ENCODE assay signal across 8 cellular contexts in genomic region chr1:88683848-88684481, GRCh38. TPM values are rescaled to one million over a fixed set of nuclear protein-coding genes. Genes with fewer than 3 reads are reported as not detected.
DNase-seq lines count a peak whose midpoint lies in the region; ATAC-seq and TF ChIP-seq lines count a peak whose summit lies in the region.

TSS of gene PKN2 (plus strand) at chr1:88684273. CDS start at chr1:88684581, 308 bp downstream.

- H3K4me1 ChIP-seq in H9 (ENCODE audit: insufficient read depth, low read length) = no peaks in the 10 kb centered on the region

- H3K27ac Mint-ChIP-seq in H9 = peak within 1 kb of the TSS; percentile 99 to 100 (median 99)
- H3K27ac Mint-ChIP-seq in natural killer cell treated with Interleukin-12 subunit alpha and Interleukin-12 subunit beta and Interleukin-15 and Interleukin-18, amount 100 ng/mL, for 72 hours = peak within 1 kb of the TSS; percentile 82 to 94

- no peaks in the 10 kb centered on the region for H3K23me2 ChIP-seq in H9 (ENCODE audit: insufficient read length, low read depth, low read length, poor library complexity, severe bottlenecking)

- H3K27ac ChIP-seq in H9 (ENCODE audit: insufficient read length, low read depth, low read length) = peak within 1 kb of the TSS; percentile 77

- H2BK120ac ChIP-seq in H9 (ENCODE audit: low read depth, low read length, poor library complexity, severe bottlenecking) = no peak within 1 kb of the TSS

- no peak within 1 kb of the TSS for H2AK5ac ChIP-seq in H9 (ENCODE audit: insufficient read length, low read length)

- peak within 1 kb of the TSS; percentile 79 for H3K9ac ChIP-seq in H9 (ENCODE audit: extremely low read depth, insufficient read length, low read length)

- no peaks in the 10 kb centered on the region for H4K20me1 ChIP-seq in H9 (ENCODE audit: control insufficient read depth, insufficient read depth, insufficient read length)

- no peak within 1 kb of the TSS for H3K23ac ChIP-seq in H9 (ENCODE audit: insufficient read length, low read depth, low read length)

- TF ChIP-seq CTCF in H9 (conservative IDR thresholded peaks at IDR 0.05) = peak; percentile 28; the same call in 1 of the 3 replicates

- no CpG with 5 or more reads among the region's 58 CpGs for WGBS in H9 (ENCODE audit: extremely low coverage, insufficient read length, low lambda C conversion rate)

- H3K56ac ChIP-seq in H9 (ENCODE audit: insufficient read length, low read depth, low read length) = no peak within 1 kb of the TSS

- H3K4me2 ChIP-seq in H9 (ENCODE audit: insufficient read depth, insufficient read length, low read length) = peak within 1 kb of the TSS; percentile 61

- no peak within 1 kb of the TSS for H2BK12ac ChIP-seq in H9 (ENCODE audit: insufficient read length, low read depth, low read length)

- H3K36me3 Mint-ChIP-seq in H9 (ENCODE audit: insufficient read depth in 1 of 3, low read depth in 3 of 3) = peaks cover 0 to 2% (median 0%) of the 10 kb centered on the region in 3 experiments; a peak in 1 of 7 replicates
- peaks cover 6% of the 10 kb centered on the region for H3K36me3 Mint-ChIP-seq in natural killer cell treated with Interleukin-12 subunit alpha and Interleukin-12 subunit beta and Interleukin-15 and Interleukin-18, amount 100 ng/mL, for 72 hours

- no peak within 1 kb of the TSS for H2BK20ac ChIP-seq in H9 (ENCODE audit: low read depth, low read length, poor library complexity, severe bottlenecking)

- no peak within 1 kb of the TSS for H2AFZ ChIP-seq in H9 (ENCODE audit: low read length)

- peak within 1 kb of the TSS; percentile 82 to 94 for H3K4me3 Mint-ChIP-seq in H9
- peak within 1 kb of the TSS; percentile 94 for H3K4me3 Mint-ChIP-seq in natural killer cell treated with Interleukin-12 subunit alpha and Interleukin-12 subunit beta and Interleukin-15 and Interleukin-18, amount 100 ng/mL, for 72 hours

- no peak within 1 kb of the TSS for H4K5ac ChIP-seq in H9 (ENCODE audit: insufficient read length, low read depth, low read length)

- H3K4ac ChIP-seq in H9 (ENCODE audit: low read depth, low read length) = no peak within 1 kb of the TSS

- in situ Hi-C loops in G401 (cut with HindIII; ENCODE audit: low sequenced_read_pairs) = no loop called here

- H3K9me3 Mint-ChIP-seq in H9 = peaks cover 0 to 2% of the 10 kb centered on the region in 2 experiments; a peak in 1 of 5 replicates
- H3K9me3 Mint-ChIP-seq in natural killer cell treated with Interleukin-12 subunit alpha and Interleukin-12 subunit beta and Interleukin-15 and Interleukin-18, amount 100 ng/mL, for 72 hours = no peaks in the 10 kb centered on the region

- H3K27me3 ChIP-seq in H9 (ENCODE audit: insufficient read depth, low read length) = no peaks in the 10 kb centered on the region

- H3K9me3 ChIP-seq in H9 (ENCODE audit: control insufficient read depth, low read depth, low read length) = no peaks in the 10 kb centered on the region

- H3K79me2 ChIP-seq in H9 (ENCODE audit: insufficient read depth, low read length) = peaks cover 10% of the 10 kb centered on the region; the same call in 1 of the 2 replicates

- no peak within 1 kb of the TSS for H4K91ac ChIP-seq in H9 (ENCODE audit: insufficient read length, low read depth, low read length)

- no peaks in the 10 kb centered on the region for H3K27me3 Mint-ChIP-seq in H9 (ENCODE audit: low read depth)
- H3K27me3 Mint-ChIP-seq in natural killer cell treated with Interleukin-12 subunit alpha and Interleukin-12 subunit beta and Interleukin-15 and Interleukin-18, amount 100 ng/mL, for 72 hours = no peaks in the 10 kb centered on the region

- peaks cover 8 to 15% of the 10 kb centered on the region in 2 experiments for H3K4me1 Mint-ChIP-seq in H9
- peaks cover 18 to 19% of the 10 kb centered on the region in 2 donors for H3K4me1 Mint-ChIP-seq in natural killer cell treated with Interleukin-12 subunit alpha and Interleukin-12 subunit beta and Interleukin-15 and Interleukin-18, amount 100 ng/mL, for 72 hours (ENCODE audit: low read depth in 2 of 2)

- H3K18ac ChIP-seq in H9 (ENCODE audit: insufficient read length, low read depth, low read length) = peak within 1 kb of the TSS; percentile 35

- H2BK15ac ChIP-seq in H9 (ENCODE audit: low read depth, low read length) = no peak within 1 kb of the TSS

- peak; percentile 98 to 99 for ATAC-seq in natural killer cell treated with Interleukin-12 subunit alpha and Interleukin-12 subunit beta and Interleukin-15 and Interleukin-18, amount 100 ng/mL, for 72 hours
- peak; percentile 96 for ATAC-seq in stimulated activated naive CD8-positive, alpha-beta T cell treated with anti-CD3 and anti-CD28 coated beads, Interleukin-15, Interleukin-2, amounts not matched to agents 100 U/mL and 50 U/mL, for 24 hours

- peak within 1 kb of the TSS; percentile 79 for H3K14ac ChIP-seq in H9 (ENCODE audit: insufficient read depth, low read length)

- no peak within 1 kb of the TSS for H2BK5ac ChIP-seq in H9 (ENCODE audit: insufficient read length, low read length)

- H3K79me1 ChIP-seq in H9 (ENCODE audit: insufficient read depth, low read depth, low read length, poor library complexity, severe bottlenecking) = no peaks in the 10 kb centered on the region

- no peak within 1 kb of the TSS for H3T11ph ChIP-seq in H9 (ENCODE audit: low read length)

- no peak within 1 kb of the TSS for H4K8ac ChIP-seq in H9 (replicated peaks; ENCODE audit: insufficient read length, low read depth, low read length)

- DNase-seq in G401 (ENCODE audit: low spot score) (peak; percentile 96), H9 (peak; percentile 99), M059J (ENCODE audit: low read depth) (peak; percentile 99), SHP77 (lab: John Stamatoyannopoulos, UW) (peak; percentile 96 to 97), fibroblast of peridontal ligament (ENCODE audit: extremely low read depth) (peak; percentile 97)
- peak; percentile 96 for DNase-seq in activated effector memory CD4-positive, alpha-beta T cell treated with Interleukin-2 at 50 U/mL for 16 hours
- DNase-seq in natural killer cell treated with Interleukin-12 subunit alpha and Interleukin-12 subunit beta and Interleukin-15 and Interleukin-18, amount 100 ng/mL, for 72 hours (ENCODE audit: low spot score) = peak; percentile 98
- DNase-seq in stimulated activated naive CD8-positive, alpha-beta T cell treated with anti-CD3 and anti-CD28 coated beads, Interleukin-15, Interleukin-2, amounts not matched to agents 100 U/mL and 50 U/mL, for 24 hours = peak; percentile 97

RNA-seq across cellular contexts. Expression of gene PKN2, which starts in this region (rescaled TPM):
- total RNA-seq in G401 (2014; rRNA removed; shearing (Covaris generic)) = 26.5 and 55.6 TPM in 2 replicates
- 32.0 and 32.5 TPM in 2 replicates for total RNA-seq in H9 (2021)
- total RNA-seq in M059J (2014; rRNA removed; shearing (Covaris generic)) = 22.5 and 30.7 TPM in 2 replicates
- 10 to 100 TPM; 29.2 to 43.7 TPM for total RNA-seq in natural killer cell treated with Interleukin-12 subunit alpha and Interleukin-12 subunit beta and Interleukin-15 and Interleukin-18, amount 100 ng/mL, for 72 hours

Comparison
In these comparisons a context has a peak if more than half of its experiments do, and no peak if none do; other contexts are left out.
1. Peak in every context shown above with its lines: DNase-seq, ATAC-seq and H3K27ac ChIP-seq.